ENCODE assay signal across 8 cellular contexts in the genomic region with DNA sequence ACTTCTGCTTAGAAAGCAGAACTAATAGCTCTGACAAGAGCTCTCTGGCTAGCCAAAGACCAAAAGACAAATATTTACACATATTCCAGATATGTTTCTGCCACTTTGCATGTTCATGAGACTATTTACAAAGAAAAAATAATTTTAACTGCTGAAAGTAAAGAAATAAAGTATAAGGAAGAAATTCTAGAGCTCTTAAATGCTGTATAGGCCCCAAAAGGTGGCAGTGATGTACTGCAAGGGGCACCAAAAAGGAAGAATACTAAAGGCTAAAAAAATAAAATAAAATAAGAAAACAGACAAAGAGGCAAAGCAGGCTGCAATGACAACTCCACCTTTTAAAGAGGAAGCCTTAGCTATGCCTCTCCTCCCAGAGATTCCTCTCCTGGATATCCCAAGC. TPM values are rescaled to one million over a fixed set of nuclear protein-coding genes. Genes with fewer than 3 reads are reported as not detected.
A peak's percentile ranks its signal among the peaks of the same experiment; 100 is the strongest.
DNase-seq lines count a peak whose midpoint lies in the region; ATAC-seq and TF ChIP-seq lines count a peak whose summit lies in the region.

No MANE protein-coding gene starts in this region.

- no peak for TF ChIP-seq POLR2A in tibial nerve (IDR thresholded peaks at IDR 0.05)

- intact Hi-C loops in Panc1 (cut with micrococcal nuclease; ENCODE audit: unreplicated experiment), result no loop called here

- H3K27me3 ChIP-seq in Panc1 (ENCODE audit: control insufficient read depth, insufficient read depth, low read length), result no peaks in the 10 kb centered on the region
- H3K27me3 ChIP-seq in tibial nerve, result no peaks in the 10 kb centered on the region

- POLR2A ChIA-PET in Panc1 (lab: Charles Lee), result no interaction called here

- in situ Hi-C loops in Panc1 (cut with HindIII; ENCODE audit: low pct_unique_long_range_greater_than_20kb, low sequenced_read_pairs), result no loop called here

- H3K9me3 Mint-ChIP-seq in activated T-cell treated with anti-CD3 and anti-CD28 coated beads, Interleukin-2, amount 50 U/mL, for 24 hours, result peaks cover 7% of the 10 kb centered on the region
- H3K9me3 Mint-ChIP-seq in activated T-cell treated with anti-CD3 and anti-CD28 coated beads, Interleukin-2, amount 50 U/mL, for 72 hours, result no peaks in the 10 kb centered on the region

- no peak for ATAC-seq in activated T-cell treated with anti-CD3 and anti-CD28 coated beads, Interleukin-2, amount 50 U/mL, for 72 hours (replicated peaks in 1 of 2)
- ATAC-seq in Panc1 (no peak), GM18498 (IDR thresholded peaks at IDR 0.05; ENCODE audit: unreplicated experiment) (no peak), HG03521 (IDR thresholded peaks at IDR 0.05; ENCODE audit: unreplicated experiment) (no peak)

- H3K4me1 ChIP-seq in Panc1 (ENCODE audit: control insufficient read depth, insufficient read depth, low read length), result peaks cover 21% of the 10 kb centered on the region
- H3K4me1 ChIP-seq in tibial nerve, result peaks cover 0 to 40% (median 11%) of the 10 kb centered on the region in 4 donors

- H3K27ac ChIP-seq in Panc1 (ENCODE audit: low read length) (peak overlapping the region; percentile 94), tibial nerve (peak overlapping the region; percentile 85 to 97 (median 92))

- H3K27ac Mint-ChIP-seq in activated T-cell treated with anti-CD3 and anti-CD28 coated beads, Interleukin-2, amount 50 U/mL, for 24 hours, result peak overlapping the region; percentile 32
- no peak overlapping the region for H3K27ac Mint-ChIP-seq in activated T-cell treated with anti-CD3 and anti-CD28 coated beads, Interleukin-2, amount 50 U/mL, for 72 hours

- peaks cover 38% of the 10 kb centered on the region for H3K4me1 Mint-ChIP-seq in activated T-cell treated with anti-CD3 and anti-CD28 coated beads, Interleukin-2, amount 50 U/mL, for 24 hours (ENCODE audit: low read depth)
- H3K4me1 Mint-ChIP-seq in activated T-cell treated with anti-CD3 and anti-CD28 coated beads, Interleukin-2, amount 50 U/mL, for 72 hours (ENCODE audit: low read depth), result peaks cover 27% of the 10 kb centered on the region

- DNase-seq in activated T-cell treated with anti-CD3 and anti-CD28 coated beads, Interleukin-2, amount 50 U/mL, for 24 hours, result no peak
- DNase-seq in activated T-cell treated with anti-CD3 and anti-CD28 coated beads, Interleukin-2, amount 50 U/mL, for 72 hours, result no peak
- no peak for DNase-seq in Panc1 (ENCODE audit: low read depth, low spot score)
- DNase-seq in fibroblast of the aortic adventitia (ENCODE audit: low read depth), result peak; percentile 53
- DNase-seq in tibial nerve (ENCODE audit: low spot score in 2 of 2), result no peak
- DNase-seq in activated effector memory CD4-positive, alpha-beta T cell treated with anti-CD3 and anti-CD28 coated beads, Interleukin-2, amount 50 U/mL, for 16 hours, result no peak

- CTCF ChIA-PET in Panc1 (lab: Charles Lee), result no interaction called here

- peaks cover 42% of the 10 kb centered on the region for H3K36me3 Mint-ChIP-seq in activated T-cell treated with anti-CD3 and anti-CD28 coated beads, Interleukin-2, amount 50 U/mL, for 24 hours (ENCODE audit: low read depth)
- peaks cover 8 to 19% of the 10 kb centered on the region in 2 donors for H3K36me3 Mint-ChIP-seq in activated T-cell treated with anti-CD3 and anti-CD28 coated beads, Interleukin-2, amount 50 U/mL, for 72 hours (ENCODE audit: insufficient read depth in 2 of 2)

- peaks cover 4% of the 10 kb centered on the region; the same call in 1 of the 2 replicates for H3K9me3 ChIP-seq in Panc1 (ENCODE audit: control insufficient read depth, insufficient read depth, low read depth, low read length)
- H3K9me3 ChIP-seq in tibial nerve, result peaks cover 0 to 9% (median 0%) of the 10 kb centered on the region in 4 donors

- H3K36me3 ChIP-seq in Panc1 (ENCODE audit: control insufficient read depth, insufficient read depth, low read length) (no peaks in the 10 kb centered on the region), tibial nerve (no peaks in the 10 kb centered on the region)

- H3K4me3 Mint-ChIP-seq in activated T-cell treated with anti-CD3 and anti-CD28 coated beads, Interleukin-2, amount 50 U/mL, for 24 hours, result no peak overlapping the region
- H3K4me3 Mint-ChIP-seq in activated T-cell treated with anti-CD3 and anti-CD28 coated beads, Interleukin-2, amount 50 U/mL, for 72 hours, result peak overlapping the region in 1 of 2 donors; percentile 23

- H3K27me3 Mint-ChIP-seq in activated T-cell treated with anti-CD3 and anti-CD28 coated beads, Interleukin-2, amount 50 U/mL, for 24 hours, result no peaks in the 10 kb centered on the region
- H3K27me3 Mint-ChIP-seq in activated T-cell treated with anti-CD3 and anti-CD28 coated beads, Interleukin-2, amount 50 U/mL, for 72 hours (ENCODE audit: low read depth), result no peaks in the 10 kb centered on the region

- no peak overlapping the region for H3K4me3 ChIP-seq in Panc1 (ENCODE audit: low read depth in 2 of 2, low read length in 2 of 2)
- no peak overlapping the region for H3K4me3 ChIP-seq in fibroblast of the aortic adventitia (ENCODE audit: low read depth, low read length)
- H3K4me3 ChIP-seq in tibial nerve, result no peak overlapping the region

- no TSS peak for BruUV-seq in Panc1 (replicated peaks; lab: Mats Ljungman, UMichigan)

- TF ChIP-seq CTCF in Panc1 (IDR thresholded peaks at IDR 0.05) (no peak; the same call in 1 of the 2 replicates), fibroblast of the aortic adventitia (IDR thresholded peaks at IDR 0.05; ENCODE audit: insufficient read depth, low read length) (peak; percentile 38), tibial nerve (IDR thresholded peaks at IDR 0.05) (peak in 2 of 5 experiments; percentile 10 to 27)

- no peak for TF ChIP-seq EP300 in tibial nerve (IDR thresholded peaks at IDR 0.05)

RNA-seq across cellular contexts. Expression of gene KLRK1, which starts 23.0 kb away (rescaled TPM):
- 10 to 100 TPM; 18.9 to 23.6 TPM for total RNA-seq in activated T-cell treated with anti-CD3 and anti-CD28 coated beads, Interleukin-2, amount 50 U/mL, for 72 hours
- total RNA-seq in Panc1 (2021; ENCODE audit: unreplicated experiment) (0.95 TPM), fibroblast of the aortic adventitia (ENCODE audit: low replicate concordance) (not detected in 2 replicates), tibial nerve (1 to 10 TPM in 2 of 4 donors, under 1 TPM in 1, not detected in 1; 0.60 to 2.9 (median 1.2) TPM)
- polyA plus RNA-seq in Panc1 (2012; ENCODE audit: insufficient read length), result 1.1 TPM

RNA-seq across cellular contexts. Expression of gene KLRC4, which starts 42.7 kb away (rescaled TPM):
- total RNA-seq in activated T-cell treated with anti-CD3 and anti-CD28 coated beads, Interleukin-2, amount 50 U/mL, for 72 hours, result 1 to 10 TPM; 6.1 to 7.1 TPM
- 1.4 TPM for total RNA-seq in Panc1 (2021; ENCODE audit: unreplicated experiment)
- 0.65 TPM for polyA plus RNA-seq in Panc1 (2012; ENCODE audit: insufficient read length)
- not detected in 2 replicates for total RNA-seq in fibroblast of the aortic adventitia (ENCODE audit: low replicate concordance)
- not detected for total RNA-seq in tibial nerve

RNA-seq across cellular contexts. Expression of gene KLRC3, which starts 53.5 kb away (rescaled TPM):
- 1 to 10 TPM; 2.5 to 2.8 TPM for total RNA-seq in activated T-cell treated with anti-CD3 and anti-CD28 coated beads, Interleukin-2, amount 50 U/mL, for 72 hours
- total RNA-seq in Panc1 (2021; ENCODE audit: unreplicated experiment), result 0.74 TPM
- 0.73 TPM for polyA plus RNA-seq in Panc1 (2012; ENCODE audit: insufficient read length)
- not detected in 2 replicates for total RNA-seq in fibroblast of the aortic adventitia (ENCODE audit: low replicate concordance)
- not detected for total RNA-seq in tibial nerve

RNA-seq across cellular contexts. Expression of gene KLRD1, which starts 59.2 kb away (rescaled TPM):
- total RNA-seq in activated T-cell treated with anti-CD3 and anti-CD28 coated beads, Interleukin-2, amount 50 U/mL, for 72 hours, result 1 to 10 TPM; 2.0 to 6.6 TPM
- total RNA-seq in Panc1 (2021; ENCODE audit: unreplicated experiment), result not detected
- not detected for polyA plus RNA-seq in Panc1 (2012; ENCODE audit: insufficient read length)
- 0.16 and 0.45 TPM in 2 replicates for total RNA-seq in fibroblast of the aortic adventitia (ENCODE audit: low replicate concordance)
- total RNA-seq in tibial nerve, result 1 to 10 TPM in 3 of 4 donors, under 1 TPM in 1; 0.90 to 2.4 (median 1.4) TPM

Comparison
In these comparisons a context has a peak if more than half of its experiments do, and no peak if none do; other contexts are left out.
1. RNA of gene KLRK1, which starts 23.0 kb away (total RNA-seq): 18.9 to 23.6 TPM in activated T-cell treated with anti-CD3 and anti-CD28 coated beads, Interleukin-2, amount 50 U/mL, for 72 hours; 0.60 to 2.9 TPM in tibial nerve, 0.95 TPM in Panc1 (single experiment) and not detected in fibroblast of the aortic adventitia; every median in the first group is over 4 times any median in the second.